ENCODE assay signal across 9 cellular contexts in the genomic region with DNA sequence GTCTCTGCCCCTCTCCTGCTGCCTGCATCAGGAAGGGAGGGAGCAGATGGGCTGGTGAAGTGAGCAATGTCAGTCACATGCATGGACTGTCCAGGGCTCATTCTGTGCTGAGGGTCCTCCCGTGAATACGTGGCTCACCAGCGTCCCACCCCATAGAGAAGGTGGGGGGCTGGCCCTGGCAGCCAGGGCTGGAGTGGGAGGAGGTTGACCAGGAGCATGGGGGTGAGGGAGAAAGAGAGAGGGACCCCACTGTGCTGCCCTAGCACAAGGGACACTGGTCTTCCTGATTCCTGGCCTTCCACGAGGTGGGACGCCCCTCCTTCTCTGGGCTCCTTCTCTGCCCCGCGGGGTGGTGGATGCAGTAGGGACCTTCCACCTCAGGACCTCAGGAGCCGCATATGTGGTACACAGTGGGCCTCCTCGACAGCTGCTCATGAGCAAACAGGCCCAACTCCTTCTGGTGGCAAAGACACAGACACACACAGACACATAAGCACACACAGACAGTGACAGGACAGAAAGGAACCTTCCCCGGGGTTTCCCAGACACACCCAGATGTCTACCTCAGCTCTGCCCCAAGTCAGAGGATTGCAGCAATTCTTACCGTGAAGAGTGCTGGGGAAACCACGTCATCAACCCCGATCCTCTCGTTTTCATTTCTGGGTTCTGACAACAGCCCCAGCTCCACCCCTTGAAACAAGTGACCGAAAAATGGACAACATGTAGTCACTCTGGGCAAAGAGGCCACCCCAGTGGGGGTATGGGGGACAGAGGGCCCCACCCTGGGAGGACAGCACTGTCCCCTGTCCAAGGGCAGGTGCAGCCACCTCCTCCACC. TPM values are rescaled to one million over a fixed set of nuclear protein-coding genes. Genes with fewer than 3 reads are reported as not detected.
DNase-seq lines count a peak whose midpoint lies in the region; ATAC-seq and TF ChIP-seq lines count a peak whose summit lies in the region.
"Had no signal": no experiment of that assay in that cellular context is flagged by ENCODE, and none has a peak within 500 bp of the region (broad histone marks: within the 10 kb centered on the region; RNA-seq: fewer than 3 reads in every experiment).

No MANE protein-coding gene starts in this region.

- H3K9ac ChIP-seq in mammary epithelial cell (ENCODE audit: insufficient read depth, low read length): no peak overlapping the region

- H2AFZ ChIP-seq in PC-9 (no peak overlapping the region), mammary epithelial cell (ENCODE audit: low read depth, low read length) (no peak overlapping the region)

- H3K27me3 ChIP-seq in PC-9 (ENCODE audit: insufficient read depth, low read depth) (no peaks in the 10 kb centered on the region), mammary epithelial cell (ENCODE audit: insufficient read depth, low read length) (peaks cover 1% of the 10 kb centered on the region), gastrocnemius medialis (peaks cover 0 to 5% (median 0%) of the 10 kb centered on the region in 3 donors)
- H3K27me3 ChIP-seq: cardiac muscle cell had no signal

- H3F3A ChIP-seq in PC-9 (ENCODE audit: insufficient read depth, low read depth): 0 out of 2 replicates have a peak, but pooled peaks cover 6% of the 10 kb centered on the region

- BruUV-seq in PC-9 (replicated peaks; lab: Mats Ljungman, UMichigan) (no TSS peak), mammary epithelial cell (replicated peaks; lab: Mats Ljungman, UMichigan) (no TSS peak)

- H3K36me3 ChIP-seq in PC-9 (ENCODE audit: low read depth): no peaks in the 10 kb centered on the region
- no peaks in the 10 kb centered on the region for H3K36me3 ChIP-seq in mammary epithelial cell (ENCODE audit: insufficient read depth, low read length)
- H3K36me3 ChIP-seq in gastrocnemius medialis: no peaks in the 10 kb centered on the region
- H3K36me3 ChIP-seq: cardiac muscle cell had no signal

- in situ Hi-C loops in mammary epithelial cell (cut with MboI; ENCODE audit: low sequenced_read_pairs in 2 of 2) (no loop called here), gastrocnemius medialis (cut with MboI; ENCODE audit: low sequenced_read_pairs in 4 of 4) (no loop called here)

- intact Hi-C loops in PC-9 (cut with micrococcal nuclease; ENCODE audit: unreplicated experiment): no loop called here
- intact Hi-C loops in mammary epithelial cell (cut with micrococcal nuclease): no loop called here
- intact Hi-C loops in gastrocnemius medialis (cut with DNase I; ENCODE audit: low total_unique reads): no loop called here

- H3K4me1 ChIP-seq in PC-9 (replicated peaks; ENCODE audit: insufficient read depth) (peaks cover 26% of the 10 kb centered on the region), mammary epithelial cell (ENCODE audit: insufficient read depth, low read length) (no peaks in the 10 kb centered on the region), gastrocnemius medialis (no peaks in the 10 kb centered on the region)

- ATAC-seq in GM21825 (IDR thresholded peaks at IDR 0.05; ENCODE audit: unreplicated experiment): peak; percentile 64
- ATAC-seq in gastrocnemius medialis: no peak

- H3K4me3 ChIP-seq in PC-9 (no peak overlapping the region), mammary epithelial cell (replicated peaks in 1 of 3; ENCODE audit: insufficient read depth in 1 of 3, low read depth in 2 of 3, low read length in 3 of 3) (no peak overlapping the region), gastrocnemius medialis (no peak overlapping the region)
- H3K4me3 ChIP-seq: cardiac muscle cell had no signal

- no peaks in the 10 kb centered on the region for H4K20me1 ChIP-seq in PC-9 (ENCODE audit: insufficient read depth)
- H4K20me1 ChIP-seq in mammary epithelial cell (ENCODE audit: insufficient read depth, low read length): no peaks in the 10 kb centered on the region

- H3K27ac ChIP-seq in PC-9: no peak overlapping the region
- H3K27ac ChIP-seq in mammary epithelial cell (ENCODE audit: insufficient read depth, low read depth, low read length): no peak overlapping the region
- H3K27ac ChIP-seq in gastrocnemius medialis: no peak overlapping the region
- H3K27ac ChIP-seq: cardiac muscle cell had no signal

- DNase-seq in GM10266 (ENCODE audit: extremely low spot score) (peak; percentile 91), PC-9 (peak; percentile 48 to 76), mammary epithelial cell (peak; percentile 77), T1000 (lab: John Stamatoyannopoulos, UW) (no peak), NCI-H1092 (lab: John Stamatoyannopoulos, UW) (no peak), gastrocnemius medialis (no peak)
- peak; percentile 56 to 64 for DNase-seq in stimulated activated CD4-positive, alpha-beta T cell treated with anti-CD3 and anti-CD28 coated beads, Interleukin-4, amount 100 ng/mL, for 4 hours

- TF ChIP-seq POLR2A in gastrocnemius medialis (IDR thresholded peaks at IDR 0.05): no peak

- TF ChIP-seq CTCF in GM10266 (IDR thresholded peaks at IDR 0.05; ENCODE audit: control insufficient read depth, insufficient read depth, low read depth, missing control alignments) (no peak), PC-9 (conservative IDR thresholded peaks at IDR 0.05) (no peak), mammary epithelial cell (conservative IDR thresholded peaks at IDR 0.05 in 1 of 2, IDR thresholded peaks at IDR 0.05 in 1 of 2; ENCODE audit: extremely low read depth in 1 of 2, insufficient read depth in 1 of 2, low read depth in 1 of 2, low read length in 2 of 2) (no peak), gastrocnemius medialis (IDR thresholded peaks at IDR 0.05 in 4 of 5, conservative IDR thresholded peaks at IDR 0.05 in 1 of 5) (no peak)

- H3K4me2 ChIP-seq in PC-9 (peak overlapping the region; percentile 31), mammary epithelial cell (ENCODE audit: insufficient read depth, low read depth, low read length) (no peak overlapping the region)

- CTCF ChIA-PET in PC-9 (lab: Charles Lee) (interaction anchor here (0.6 kb wide), 1 partner anchor 26 kb away, joined by 16 read pairs; no protein-coding TSS in a partner anchor), mammary epithelial cell (lab: Charles Lee; ENCODE audit: low non-redundant PET) (interaction anchor here (0.6 kb wide), 1 partner anchor 49 kb away, joined by 4 read pairs; no protein-coding TSS in a partner anchor)

- no peaks in the 10 kb centered on the region for H3K9me2 ChIP-seq in PC-9 (ENCODE audit: insufficient read depth)

- 69% methylated on average over 11 of the region's 15 CpGs for WGBS in mammary epithelial cell (ENCODE audit: low coverage, missing lambda C conversion rate)

- no peaks in the 10 kb centered on the region for H3K79me2 ChIP-seq in PC-9 (ENCODE audit: low read depth)
- H3K79me2 ChIP-seq in mammary epithelial cell (ENCODE audit: insufficient read depth, low read length): no peaks in the 10 kb centered on the region

- dilution Hi-C loops in mammary epithelial cell (cut with HindIII; ENCODE audit: low sequenced_read_pairs): no loop called here

- H3K9me3 ChIP-seq in PC-9 (ENCODE audit: insufficient read depth, low read depth) (no peaks in the 10 kb centered on the region), mammary epithelial cell (replicated peaks; ENCODE audit: insufficient read depth, low read length) (no peaks in the 10 kb centered on the region), gastrocnemius medialis (no peaks in the 10 kb centered on the region)

- POLR2A ChIA-PET in PC-9 (lab: Charles Lee; ENCODE audit: unreplicated experiment): interaction anchor here (0.6 kb wide), 2 partner anchors 81 to 290 kb away, joined by 3 to 5 read pairs; no protein-coding TSS in a partner anchor

RNA-seq across cellular contexts. Expression of a gene that starts 3.6 kb away (rescaled TPM):
- total RNA-seq in PC-9 (2021) (not detected in 2 replicates), mammary epithelial cell (not detected), gastrocnemius medialis (under 1 TPM in 2 of 4 donors, not detected in 2; 0.75 to 0.76 TPM)
- polyA plus RNA-seq in mammary epithelial cell: not detected
- not detected for polyA minus RNA-seq in mammary epithelial cell
- total RNA-seq: cardiac muscle cell had no signal
- polyA plus RNA-seq: cardiac muscle cell had no signal

RNA-seq across cellular contexts. Expression of a gene that starts 28.4 kb away (rescaled TPM):
- total RNA-seq in PC-9 (2021) (66.5 and 83.6 TPM in 2 replicates), mammary epithelial cell (10 to 100 TPM in 1 of 2 donors, under 1 TPM in 1; 0.83 to 21.2 TPM), gastrocnemius medialis (under 1 TPM in 1 of 4 donors, not detected in 3; 0.62 TPM)
- 21.6 TPM for polyA plus RNA-seq in mammary epithelial cell
- polyA minus RNA-seq in mammary epithelial cell: 17.2 TPM

Comparison
In these comparisons a context has a peak if more than half of its experiments do, and no peak if none do; other contexts are left out.
1. DNase-seq: peak in GM10266 (single experiment), PC-9 (2 of 2), mammary epithelial cell (single experiment) and stimulated activated CD4-positive, alpha-beta T cell treated with anti-CD3 and anti-CD28 coated beads, Interleukin-4, amount 100 ng/mL, for 4 hours (2 of 2); none in T1000 (single experiment), NCI-H1092 (single experiment) and gastrocnemius medialis (0 of 2).